22 cellular contexts compared by ENCODE assay signal in the genomic region with DNA sequence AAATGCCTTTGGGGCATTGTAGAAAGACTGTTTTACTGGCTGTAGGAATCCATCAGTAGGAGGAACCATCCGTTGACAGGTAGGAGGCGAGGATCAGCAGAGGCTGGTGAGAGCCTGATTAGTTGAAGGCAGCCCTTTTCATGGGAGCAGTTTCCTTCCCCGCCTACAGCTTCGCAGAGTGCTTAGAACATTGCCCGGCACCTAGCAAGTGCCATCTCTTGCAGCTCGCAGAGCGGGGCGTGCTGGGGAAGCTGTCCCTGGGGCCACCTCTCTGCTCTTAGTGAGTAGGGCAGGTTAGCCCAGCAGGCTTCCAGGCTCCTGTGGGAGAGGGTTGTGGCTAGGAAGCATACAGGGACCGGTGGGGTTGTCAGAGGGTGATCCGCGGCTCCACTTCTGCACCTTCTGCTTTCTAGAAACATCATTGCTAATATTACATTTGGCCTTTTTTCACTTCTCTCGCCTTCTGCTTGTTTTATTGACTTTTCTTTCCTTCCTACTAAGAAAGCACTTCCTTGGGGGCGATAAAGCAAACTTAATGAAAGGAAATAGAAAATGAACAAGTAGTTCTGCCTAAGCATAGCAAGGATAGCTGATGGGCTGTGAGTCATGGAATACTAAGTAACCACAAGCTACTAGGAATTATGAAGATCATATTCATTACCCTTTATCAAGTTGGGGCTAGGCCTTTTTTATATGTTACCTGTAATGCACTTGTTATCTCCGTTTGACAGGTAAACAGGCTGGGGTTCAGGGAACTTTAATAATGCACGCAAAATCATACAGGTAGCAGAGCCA.
DNase-seq lines count a peak whose midpoint lies in the region; FAIRE-seq and TF ChIP-seq lines count a peak whose summit lies in the region.
"Had no signal": no experiment of that assay in that cellular context is flagged by ENCODE, and none has a peak within 500 bp of the region (broad histone marks: within the 10 kb centered on the region; RNA-seq: fewer than 3 reads in every experiment).

No MANE protein-coding gene starts in this region.

- peak overlapping the region; percentile 27 for H3K4me2 ChIP-seq in keratinocyte (ENCODE audit: control insufficient read depth, extremely low read depth, insufficient read depth, low read depth, low read length)
- H3K4me2 ChIP-seq: BLaER1 treated with 17β-estradiol and CSF1 and Interleukin-3, amounts not matched to agents 10 nM and 100 nM had no signal

- no peak overlapping the region for H3K27ac Mint-ChIP-seq in CD4-positive, alpha-beta memory T cell
- H3K27ac Mint-ChIP-seq: activated CD4-positive, alpha-beta memory T cell treated with anti-CD3 and anti-CD28 coated beads for 36 hours; naive thymus-derived CD4-positive, alpha-beta T cell had no signal

- H3K9me3 Mint-ChIP-seq in CD4-positive, alpha-beta memory T cell = peaks cover 0 to 6% (median 0%) of the 10 kb centered on the region in 8 donors
- H3K9me3 Mint-ChIP-seq: activated T-helper 17 cell treated with anti-CD3 and anti-CD28 coated beads, Interleukin-2, amount 50 U/mL, for 72 hours had no signal

- dilution Hi-C loops in keratinocyte (cut with MboI; ENCODE audit: extremely low pct_ligation_motif_present, low sequenced_read_pairs) = no loop called here

- H3K4me3 ChIP-seq in HEK293 (ENCODE audit: low read depth, low read length) = no peak overlapping the region
- no peak overlapping the region for H3K4me3 ChIP-seq in brain microvascular endothelial cell (ENCODE audit: low read depth, low read length)
- no peak overlapping the region for H3K4me3 ChIP-seq in keratinocyte (ENCODE audit: control insufficient read depth in 2 of 3, extremely low read depth in 1 of 3, insufficient read depth in 2 of 3, low read depth in 1 of 3, low read length in 3 of 3)
- no peak overlapping the region for H3K4me3 ChIP-seq in CD4-positive, alpha-beta memory T cell (ENCODE audit: low read length in 2 of 2)
- no peak overlapping the region for H3K4me3 ChIP-seq in lower leg skin (ENCODE audit: low read depth, poor library complexity, severe bottlenecking)
- H3K4me3 ChIP-seq: ascending aorta; BLaER1 treated with 17β-estradiol and CSF1 and Interleukin-3, amounts not matched to agents 10 nM and 100 nM; thyroid gland had no signal

- no peaks in the 10 kb centered on the region for H3K27me3 Mint-ChIP-seq in CD4-positive, alpha-beta memory T cell
- H3K27me3 Mint-ChIP-seq: activated CD4-positive, alpha-beta memory T cell treated with anti-CD3 and anti-CD28 coated beads for 36 hours; activated T-helper 17 cell treated with anti-CD3 and anti-CD28 coated beads, Interleukin-2, amount 50 U/mL, for 72 hours; naive thymus-derived CD4-positive, alpha-beta T cell had no signal

- FAIRE-seq in keratinocyte (lab: Jason Lieb, UNC) = peak; percentile 89
- FAIRE-seq: TTC549 had no signal

- 90 to 93% methylated on average over 15 of the region's 15 CpGs for WGBS in lower leg skin, 2 donors

- no peak overlapping the region for H3K9ac ChIP-seq in keratinocyte (ENCODE audit: control insufficient read depth, extremely low read depth, insufficient read depth, low read length)
- H3K9ac ChIP-seq: BLaER1 treated with 17β-estradiol and CSF1 and Interleukin-3, amounts not matched to agents 10 nM and 100 nM had no signal

- peaks cover 63 to 71% of the 10 kb centered on the region in 2 donors for H3K36me3 Mint-ChIP-seq in CD4-positive, alpha-beta memory T cell

- peaks cover 9 to 14% (median 10%) of the 10 kb centered on the region in 4 donors for H3K4me1 Mint-ChIP-seq in CD4-positive, alpha-beta memory T cell

- intact Hi-C loops in CD4-positive, alpha-beta memory T cell (cut with micrococcal nuclease) = no loop called here
- intact Hi-C loops in lower leg skin (cut with DNase I; ENCODE audit: low total_unique reads) = no loop called here

- H3K27ac ChIP-seq in HEK293 (ENCODE audit: extremely low read depth, low read depth, low read length) (no peak overlapping the region; the same call in 1 of the 2 replicates), brain microvascular endothelial cell (no peak overlapping the region), keratinocyte (ENCODE audit: control insufficient read depth, insufficient read depth, low read length) (no peak overlapping the region)
- H3K27ac ChIP-seq in CD4-positive, alpha-beta memory T cell (ENCODE audit: low read depth, low read length) = no peak overlapping the region
- H3K27ac ChIP-seq: ascending aorta; BLaER1 treated with 17β-estradiol and CSF1 and Interleukin-3, amounts not matched to agents 10 nM and 100 nM; thyroid gland had no signal

- H3K4me1 ChIP-seq in HEK293 (ENCODE audit: control insufficient read depth, insufficient read depth, low read length) (no peaks in the 10 kb centered on the region), keratinocyte (ENCODE audit: control insufficient read depth, extremely low read depth, insufficient read depth, low read length) (peaks cover 12% of the 10 kb centered on the region)
- no peaks in the 10 kb centered on the region for H3K4me1 ChIP-seq in CD4-positive, alpha-beta memory T cell (ENCODE audit: insufficient read depth, low read length)

- H3K36me3 ChIP-seq in HEK293 (ENCODE audit: control insufficient read depth in 2 of 2, insufficient read depth in 1 of 2, low read length in 2 of 2) (peaks cover 4 to 19% of the 10 kb centered on the region in 2 experiments), brain microvascular endothelial cell (replicated peaks) (peaks cover 12% of the 10 kb centered on the region), keratinocyte (ENCODE audit: control insufficient read depth in 2 of 2, extremely low read depth in 1 of 2, insufficient read depth in 2 of 2, low read length in 2 of 2) (peaks cover 21 to 34% of the 10 kb centered on the region in 2 experiments)
- H3K36me3 ChIP-seq in CD4-positive, alpha-beta memory T cell (ENCODE audit: insufficient read depth, low read length) = peaks cover 13% of the 10 kb centered on the region
- H3K36me3 ChIP-seq: thyroid gland had no signal

- CTCF ChIA-PET in HEK293 (lab: Yijun Ruan, JAX) = interaction anchor here (0.7 kb wide), 3 partner anchors 11 to 346 kb away, joined by 3 to 4 read pairs (median 3); no protein-coding TSS in a partner anchor
- CTCF ChIA-PET in CD4-positive, alpha-beta memory T cell (lab: Charles Lee; ENCODE audit: partially characterized antibody) = interaction anchor here (1.0 kb wide), 1 partner anchor 10 kb away, joined by 3 read pairs; no protein-coding TSS in a partner anchor

- in situ Hi-C loops in brain microvascular endothelial cell (cut with HindIII; ENCODE audit: low pct_ligation_motif_present, low sequenced_read_pairs) = no loop called here

- H3K4me3 Mint-ChIP-seq in CD4-positive, alpha-beta memory T cell = no peak overlapping the region
- H3K4me3 Mint-ChIP-seq: activated CD4-positive, alpha-beta memory T cell treated with anti-CD3 and anti-CD28 coated beads for 36 hours; activated T-helper 17 cell treated with anti-CD3 and anti-CD28 coated beads, Interleukin-2, amount 50 U/mL, for 72 hours; naive thymus-derived CD4-positive, alpha-beta T cell had no signal

- no peaks in the 10 kb centered on the region for H3K79me2 ChIP-seq in keratinocyte (ENCODE audit: control insufficient read depth, insufficient read depth, low read length)

- TF ChIP-seq CTCF in HEK293 (tag by site-specific recombination; IDR thresholded peaks at IDR 0.05) = no peak
- no peak for TF ChIP-seq CTCF in brain microvascular endothelial cell (IDR thresholded peaks at IDR 0.05; ENCODE audit: low read depth, low read length, missing control alignments)
- no peak for TF ChIP-seq CTCF in keratinocyte (optimal IDR thresholded peaks at IDR 0.05 in 1 of 3, IDR thresholded peaks at IDR 0.05 in 1 of 3, conservative IDR thresholded peaks at IDR 0.05 in 1 of 3; ENCODE audit: extremely low read depth in 1 of 3, insufficient read depth in 2 of 3, low read length in 3 of 3)
- TF ChIP-seq CTCF in lower leg skin (IDR thresholded peaks at IDR 0.05) = no peak

- H3K9me1 ChIP-seq in keratinocyte (ENCODE audit: control insufficient read depth, extremely low read depth, insufficient read depth, low read length) = peaks cover 5% of the 10 kb centered on the region

- no peak for TF ChIP-seq POLR2A in lower leg skin (IDR thresholded peaks at IDR 0.05)

- no peaks in the 10 kb centered on the region for H3K27me3 ChIP-seq in brain microvascular endothelial cell (replicated peaks)
- no peaks in the 10 kb centered on the region for H3K27me3 ChIP-seq in keratinocyte (ENCODE audit: control insufficient read depth, extremely low read depth, insufficient read depth, low read length)
- no peaks in the 10 kb centered on the region for H3K27me3 ChIP-seq in CD4-positive, alpha-beta memory T cell (ENCODE audit: insufficient read depth, low read length)
- H3K27me3 ChIP-seq: ascending aorta; BLaER1 treated with 17β-estradiol and CSF1 and Interleukin-3, amounts not matched to agents 10 nM and 100 nM; thyroid gland had no signal

- peaks cover 11% of the 10 kb centered on the region for H4K20me1 ChIP-seq in keratinocyte (ENCODE audit: control insufficient read depth, extremely low read depth, insufficient read depth, low read length)

- no peak overlapping the region for H2AFZ ChIP-seq in keratinocyte (ENCODE audit: control insufficient read depth, low read length)

- no peaks in the 10 kb centered on the region for H3K9me3 ChIP-seq in HEK293 (ENCODE audit: control insufficient read depth, insufficient read depth, low read depth, low read length)
- H3K9me3 ChIP-seq in keratinocyte (ENCODE audit: control insufficient read depth, low read depth, low read length) = no peaks in the 10 kb centered on the region
- H3K9me3 ChIP-seq in CD4-positive, alpha-beta memory T cell (ENCODE audit: control insufficient read depth in 1 of 2, low read length in 2 of 2) = no peaks in the 10 kb centered on the region
- H3K9me3 ChIP-seq: ascending aorta, thyroid gland had no signal

- DNase-seq in AG08396 (ENCODE audit: low spot score) (peak; percentile 37), brain microvascular endothelial cell (peak; percentile 52), keratinocyte (ENCODE audit: low read depth, low spot score) (no peak), NCI-H345 treated with DMSO at 0.1 percent for 48 hours (lab: John Stamatoyannopoulos, UW; ENCODE audit: unreplicated experiment) (no peak), lower leg skin (ENCODE audit: low spot score in 2 of 2) (no peak), COLO829 (ENCODE audit: low spot score) (no peak)
- DNase-seq in CD4-positive, alpha-beta memory T cell = no peak
- DNase-seq: activated CD4-positive, alpha-beta memory T cell treated with anti-CD3 and anti-CD28 coated beads for 36 hours; DMS153; left ventricle myocardium superior; naive thymus-derived CD4-positive, alpha-beta T cell; NCI-H2029 treated with DMSO at 0.1 percent for 48 hours; NCI-H524 treated with DMSO at 0.1 percent for 48 hours; OCI-M1; retina; stimulated activated CD4-positive, alpha-beta T cell treated with anti-CD3 and anti-CD28 coated beads, Interleukin-1b, Interleukin-23, amount 100 ng/mL, for 48 hours; thyroid gland had no signal

- POLR2A ChIA-PET in HEK293 (lab: Yijun Ruan, JAX) = interaction anchor here (0.5 kb wide), 1 partner anchor 19 kb away, joined by 3 read pairs; no protein-coding TSS in a partner anchor
- POLR2A ChIA-PET in CD4-positive, alpha-beta memory T cell (lab: Charles Lee; ENCODE audit: partially characterized antibody) = no interaction called here

TF ChIP-seq in HEK293, 187 proteins besides CTCF, POLR2A, EP300 and RAD21 (continues in another document):
- no peak for TF ChIP-seq ZNF391 (tag by site-specific recombination; IDR thresholded peaks at IDR 0.05; ENCODE audit: borderline replicate concordance, low read depth)
- no peak for TF ChIP-seq OVOL3 (tag by site-specific recombination; IDR thresholded peaks at IDR 0.05)

Comparison
In these comparisons a context has a peak if more than half of its experiments do, and no peak if none do; other contexts are left out.
1. DNase-seq: peak in AG08396 (single experiment) and brain microvascular endothelial cell (single experiment); none in keratinocyte (single experiment), NCI-H345 treated with DMSO at 0.1 percent for 48 hours (single experiment), CD4-positive, alpha-beta memory T cell (0 of 5), lower leg skin (0 of 2) and COLO829 (single experiment).